ENCODE assay signal across 8 cellular contexts in genomic region chrX:154411322-154411980, GRCh38.
A peak's percentile ranks its signal among the peaks of the same experiment; 100 is the strongest.
DNase-seq lines count a peak whose midpoint lies in the region; ATAC-seq and TF ChIP-seq lines count a peak whose summit lies in the region.

Gene TAFAZZIN (plus strand): TSS chrX:154411539. CDS start chrX:154411844, 305 bp downstream.

- peak within 1 kb of the TSS; percentile 69 for H3K4me3 ChIP-seq in choroid plexus epithelial cell (ENCODE audit: low read depth, low read length)

- no peak for TF ChIP-seq CTCF in GM10266 (IDR thresholded peaks at IDR 0.05; ENCODE audit: control insufficient read depth, insufficient read depth, low read depth, missing control alignments)
- TF ChIP-seq CTCF in choroid plexus epithelial cell (conservative IDR thresholded peaks at IDR 0.05; ENCODE audit: low read depth, low read length) = no peak

- ATAC-seq in HG02642 (IDR thresholded peaks at IDR 0.05; ENCODE audit: poor library complexity, unreplicated experiment) = peak; percentile 61

- DNase-seq in GM10266 (ENCODE audit: extremely low spot score) (peak; percentile 88), NCI-H2171 treated with DMSO at 0.1 percent for 48 hours (lab: John Stamatoyannopoulos, UW) (peak; percentile 60), choroid plexus epithelial cell (ENCODE audit: low read depth) (peak; percentile 55), kidney tubule cell (ENCODE audit: low spot score) (peak; percentile 68), KG1 (lab: John Stamatoyannopoulos, UW) (no peak)
- peak; percentile 57 for DNase-seq in activated CD4-positive, alpha-beta T cell treated with anti-CD3 and anti-CD28 coated beads for 1 hour
- peak; percentile 51 to 68 for DNase-seq in stimulated activated CD4-positive, alpha-beta T cell treated with anti-CD3 and anti-CD28 coated beads, Interleukin-15, amount 100 ng/mL, for 48 hours (ENCODE audit: low read depth in 2 of 2)
